In genomic region chr9:90141723-90142122, GRCh38 we compare ENCODE assay signal across 8 cellular contexts.
A peak's percentile ranks its signal among the peaks of the same experiment; 100 is the strongest.
DNase-seq lines count a peak whose midpoint lies in the region; ATAC-seq and TF ChIP-seq lines count a peak whose summit lies in the region.

No MANE protein-coding gene starts in this region.

- ATAC-seq in stimulated activated memory B cell treated with anti-CD40 and anti-IgM and Interleukin-4, amounts not matched to agents 10 μg/mL and 1 μg/mL and 100 μg/mL, for 72 hours = no peak
- ATAC-seq in GM21381 (IDR thresholded peaks at IDR 0.05; ENCODE audit: unreplicated experiment) = no peak

- no TSS peak for BruUV-seq in Caco-2 (replicated peaks; lab: Mats Ljungman, UMichigan)

- H3K9me3 ChIP-seq in Caco-2 (no peaks in the 10 kb centered on the region), tibial nerve (no peaks in the 10 kb centered on the region)

- TF ChIP-seq CTCF in Caco-2 (IDR thresholded peaks at IDR 0.05; ENCODE audit: insufficient read depth in 1 of 2, low read depth in 1 of 2, low read length in 1 of 2, severe bottlenecking in 1 of 2, unreplicated experiment in 1 of 2) (peak; percentile 22 to 47), tibial nerve (IDR thresholded peaks at IDR 0.05) (peak in 3 of 5 experiments; percentile 16 to 43 (median 32))

- H3K27me3 Mint-ChIP-seq in Caco-2 (ENCODE audit: insufficient read depth, unreplicated experiment) = no peaks in the 10 kb centered on the region
- H3K27me3 Mint-ChIP-seq in stimulated activated memory B cell treated with anti-CD40 and anti-IgM and Interleukin-4, amounts not matched to agents 10 μg/mL and 1 μg/mL and 100 μg/mL, for 72 hours = peaks cover 23% of the 10 kb centered on the region

- H3K4me1 Mint-ChIP-seq in Caco-2 (ENCODE audit: low read depth, unreplicated experiment) = no peaks in the 10 kb centered on the region
- H3K4me1 Mint-ChIP-seq in stimulated activated memory B cell treated with anti-CD40 and anti-IgM and Interleukin-4, amounts not matched to agents 10 μg/mL and 1 μg/mL and 100 μg/mL, for 72 hours = peaks cover 6% of the 10 kb centered on the region

- TF ChIP-seq POLR2A in tibial nerve (IDR thresholded peaks at IDR 0.05) = no peak

- POLR2A ChIA-PET in Caco-2 (lab: Charles Lee) = no interaction called here

- H3K4me3 ChIP-seq in Caco-2 (ENCODE audit: low read depth, low read length) = no peak overlapping the region
- no peak overlapping the region for H3K4me3 ChIP-seq in tibial nerve

- H3K9me3 Mint-ChIP-seq in Caco-2 (ENCODE audit: unreplicated experiment) = no peaks in the 10 kb centered on the region
- peaks cover 2% of the 10 kb centered on the region for H3K9me3 Mint-ChIP-seq in stimulated activated memory B cell treated with anti-CD40 and anti-IgM and Interleukin-4, amounts not matched to agents 10 μg/mL and 1 μg/mL and 100 μg/mL, for 72 hours

- CTCF ChIA-PET in Caco-2 (lab: Charles Lee) = no interaction called here

- H3K27ac ChIP-seq in tibial nerve = no peak overlapping the region

- no peaks in the 10 kb centered on the region for H3K36me3 Mint-ChIP-seq in Caco-2 (ENCODE audit: insufficient read depth, unreplicated experiment)
- H3K36me3 Mint-ChIP-seq in stimulated activated memory B cell treated with anti-CD40 and anti-IgM and Interleukin-4, amounts not matched to agents 10 μg/mL and 1 μg/mL and 100 μg/mL, for 72 hours = no peaks in the 10 kb centered on the region

- no peak for TF ChIP-seq EP300 in tibial nerve (IDR thresholded peaks at IDR 0.05)

- DNase-seq in Caco-2 (no peak), LoVo (ENCODE audit: low spot score) (peak; percentile 46), SK-N-DZ (ENCODE audit: low spot score) (peak; percentile 9), germinal center (ENCODE audit: low spot score) (peak; percentile 16), tibial nerve (ENCODE audit: low spot score in 2 of 2) (no peak), midbrain (lab: John Stamatoyannopoulos, UW) (no peak)

- H3K27me3 ChIP-seq in Caco-2 (replicated peaks; ENCODE audit: control insufficient read depth, insufficient read depth, low read length) = no peaks in the 10 kb centered on the region
- H3K27me3 ChIP-seq in tibial nerve = no peaks in the 10 kb centered on the region

- H3K36me3 ChIP-seq in Caco-2 (ENCODE audit: control insufficient read depth, insufficient read depth, low read length) (no peaks in the 10 kb centered on the region), tibial nerve (no peaks in the 10 kb centered on the region)

- no peak overlapping the region for H3K4me3 Mint-ChIP-seq in Caco-2 (ENCODE audit: unreplicated experiment)
- no peak overlapping the region for H3K4me3 Mint-ChIP-seq in stimulated activated memory B cell treated with anti-CD40 and anti-IgM and Interleukin-4, amounts not matched to agents 10 μg/mL and 1 μg/mL and 100 μg/mL, for 72 hours

- intact Hi-C loops in Caco-2 (cut with micrococcal nuclease; ENCODE audit: unreplicated experiment) = loop anchor here (2.0 to 5.0 kb wide), 4 partner anchors 85 to 731 kb away; no protein-coding TSS in a partner anchor

- no peak overlapping the region for H3K27ac Mint-ChIP-seq in Caco-2 (ENCODE audit: unreplicated experiment)
- H3K27ac Mint-ChIP-seq in stimulated activated memory B cell treated with anti-CD40 and anti-IgM and Interleukin-4, amounts not matched to agents 10 μg/mL and 1 μg/mL and 100 μg/mL, for 72 hours = no peak overlapping the region

- 31 to 34% methylated on average over 5 of the region's 5 CpGs for WGBS in tibial nerve, 2 donors

- no peaks in the 10 kb centered on the region for H3K4me1 ChIP-seq in Caco-2
- no peaks in the 10 kb centered on the region for H3K4me1 ChIP-seq in tibial nerve

Comparison
In these comparisons a context has a peak if more than half of its experiments do, and no peak if none do; other contexts are left out.
1. DNase-seq: peak in LoVo (single experiment), SK-N-DZ (single experiment) and germinal center (single experiment); none in Caco-2 (0 of 2), tibial nerve (0 of 2) and midbrain (single experiment).